Comparison of ENCODE assay signal across 16 cellular contexts in the genomic region with DNA sequence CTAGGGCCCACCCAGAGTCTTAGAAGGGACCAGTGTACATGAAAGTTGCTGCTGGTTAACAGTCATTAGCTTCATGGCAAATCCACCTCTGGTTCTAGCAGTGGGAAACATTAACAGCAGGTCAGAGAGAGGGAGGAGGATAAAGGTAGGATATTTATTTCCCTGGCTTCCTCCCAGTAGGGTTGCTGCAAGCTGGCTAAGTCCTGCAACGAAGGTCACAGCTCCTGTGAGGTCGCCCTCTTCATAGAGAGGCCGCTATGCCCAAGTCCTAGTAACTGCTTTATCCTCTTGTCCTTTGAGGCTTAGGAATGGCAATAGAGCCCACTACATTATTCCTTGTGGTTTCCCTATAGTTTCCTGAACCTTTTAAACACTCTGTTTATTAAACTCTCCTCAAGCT.
"Had no signal": no experiment of that assay in that cellular context is flagged by ENCODE, and none has a peak within 500 bp of the region (broad histone marks: within the 10 kb centered on the region; RNA-seq: fewer than 3 reads in every experiment).

No MANE protein-coding gene starts in this region.

- H3K27me3 ChIP-seq: sigmoid colon, spleen had no signal

- H3K4me1 Mint-ChIP-seq: activated CD4-positive, alpha-beta T cell treated with anti-CD3 and anti-CD28 coated beads for 36 hours had no signal

- H3K9me3 Mint-ChIP-seq: activated CD8-positive, alpha-beta T cell treated with anti-CD3 and anti-CD28 coated beads for 36 hours; activated T-cell treated with anti-CD3 and anti-CD28 coated beads, Interleukin-2, amount 50 U/mL, for 4 hours; stimulated activated naive CD8-positive, alpha-beta T cell treated with anti-CD3 and anti-CD28 coated beads, Interleukin-15, Interleukin-2, amounts not matched to agents 100 ng/mL and 50 ng/mL, for 24 hours had no signal

- H3K4me1 ChIP-seq: psoas muscle, sigmoid colon, spleen had no signal

- H3K36me3 Mint-ChIP-seq: activated naive CD4-positive, alpha-beta T cell treated with anti-CD3 and anti-CD28 coated beads, Interleukin-2, amount 50 U/mL, for 72 hours had no signal

- H3K36me3 ChIP-seq: sigmoid colon, spleen, thoracic aorta had no signal

- H3K9me3 ChIP-seq: psoas muscle, sigmoid colon, spleen, thoracic aorta had no signal

- H3K4me3 ChIP-seq: lung, psoas muscle, sigmoid colon, spleen, thoracic aorta had no signal

- H3K27ac ChIP-seq: psoas muscle, sigmoid colon, spleen, thoracic aorta had no signal

- H3K4me3 Mint-ChIP-seq: activated CD4-positive, alpha-beta T cell treated with anti-CD3 and anti-CD28 coated beads for 36 hours; activated CD8-positive, alpha-beta T cell treated with anti-CD3 and anti-CD28 coated beads for 36 hours; activated T-cell treated with anti-CD3 and anti-CD28 coated beads, Interleukin-2, amount 50 U/mL, for 4 hours; stimulated activated naive CD8-positive, alpha-beta T cell treated with anti-CD3 and anti-CD28 coated beads, Interleukin-15, Interleukin-2, amounts not matched to agents 100 ng/mL and 50 ng/mL, for 24 hours had no signal

- ATAC-seq: activated CD4-positive, alpha-beta T cell treated with anti-CD3 and anti-CD28 coated beads for 36 hours; activated CD8-positive, alpha-beta T cell treated with anti-CD3 and anti-CD28 coated beads for 36 hours; activated naive CD4-positive, alpha-beta T cell treated with anti-CD3 and anti-CD28 coated beads, Interleukin-2, amount 50 U/mL, for 72 hours; activated T-cell treated with anti-CD3 and anti-CD28 coated beads, Interleukin-2, amount 50 U/mL, for 4 hours; esophagus mucosa had no signal

- DNase-seq: activated CD4-positive, alpha-beta T cell treated with anti-CD3 and anti-CD28 coated beads for 36 hours; activated CD8-positive, alpha-beta T cell treated with anti-CD3 and anti-CD28 coated beads for 36 hours; activated effector memory CD4-positive, alpha-beta T cell treated with anti-CD3 and anti-CD28 coated beads, Interleukin-2, amount 50 U/mL, for 16 hours; activated T-cell treated with anti-CD3 and anti-CD28 coated beads, Interleukin-2, amount 50 U/mL, for 4 hours; caudate nucleus; hippocampal formation; midbrain; psoas muscle; sigmoid colon; spleen; T-helper 1 cell had no signal

- H3K27ac Mint-ChIP-seq: activated CD4-positive, alpha-beta T cell treated with anti-CD3 and anti-CD28 coated beads for 36 hours; activated CD8-positive, alpha-beta T cell treated with anti-CD3 and anti-CD28 coated beads for 36 hours; activated naive CD4-positive, alpha-beta T cell treated with anti-CD3 and anti-CD28 coated beads, Interleukin-2, amount 50 U/mL, for 72 hours; stimulated activated naive CD8-positive, alpha-beta T cell treated with anti-CD3 and anti-CD28 coated beads, Interleukin-15, Interleukin-2, amounts not matched to agents 100 ng/mL and 50 ng/mL, for 24 hours had no signal
